ENCODE assay signal across 8 cellular contexts in the genomic region with DNA sequence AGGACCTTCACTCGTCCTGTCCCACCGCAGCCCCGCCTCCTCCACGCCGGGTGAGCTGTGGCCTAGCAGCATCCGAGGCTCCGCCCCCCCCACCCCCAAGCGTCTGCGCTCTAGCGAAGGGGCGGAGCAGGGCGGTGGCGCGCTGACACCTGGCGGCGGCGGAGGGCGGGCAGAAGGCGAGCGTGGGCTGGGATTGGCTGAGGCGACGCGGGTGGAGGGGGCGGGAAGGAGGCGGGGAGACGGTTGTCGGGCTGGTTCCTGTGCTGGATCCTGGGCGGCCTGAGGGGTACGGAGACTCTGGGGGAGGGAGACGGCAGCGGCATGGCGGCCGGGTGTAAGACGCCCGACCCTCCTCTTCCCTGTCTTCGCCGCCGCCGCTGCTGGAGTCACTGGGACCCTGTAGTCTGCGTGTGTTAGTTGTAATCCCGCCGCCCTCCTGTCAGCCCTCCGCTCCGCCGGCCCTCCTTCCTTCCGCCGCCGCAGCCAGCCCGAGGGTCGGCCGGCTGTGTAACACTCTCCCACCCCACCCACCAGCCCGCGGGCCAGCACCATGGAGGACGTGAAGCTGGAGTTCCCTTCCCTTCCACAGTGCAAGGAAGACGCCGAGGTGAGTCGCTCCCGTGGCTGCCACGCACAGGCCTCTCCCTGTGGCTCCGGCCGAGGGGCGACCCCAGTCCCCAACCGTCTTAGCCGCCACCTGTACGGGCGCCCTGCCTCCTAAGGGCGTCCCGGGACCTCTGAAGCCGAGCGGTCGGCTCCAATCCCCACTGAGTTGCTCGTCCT. TPM values are rescaled to one million over a fixed set of nuclear protein-coding genes. Genes with fewer than 3 reads are reported as not detected.
DNase-seq lines count a peak whose midpoint lies in the region; ATAC-seq lines count a peak whose summit lies in the region.

A gene with protein sequence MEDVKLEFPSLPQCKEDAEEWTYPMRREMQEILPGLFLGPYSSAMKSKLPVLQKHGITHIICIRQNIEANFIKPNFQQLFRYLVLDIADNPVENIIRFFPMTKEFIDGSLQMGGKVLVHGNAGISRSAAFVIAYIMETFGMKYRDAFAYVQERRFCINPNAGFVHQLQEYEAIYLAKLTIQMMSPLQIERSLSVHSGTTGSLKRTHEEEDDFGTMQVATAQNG (plus strand): TSS at position 242 of the 783 bp plus-strand sequence. CDS start 309 bp downstream, at position 551.

- peaks cover 16% of the 10 kb centered on the region for H3K36me3 ChIP-seq in effector memory CD4-positive, alpha-beta T cell (ENCODE audit: control insufficient read depth, insufficient read depth, low read length)

- H3K27ac ChIP-seq in effector memory CD4-positive, alpha-beta T cell (ENCODE audit: insufficient read depth, low read length, poor library complexity, severe bottlenecking), result peak within 1 kb of the TSS; percentile 88

- POLR2A ChIA-PET in activated CD8-positive, alpha-beta memory T cell treated with anti-CD3 and anti-CD28 coated beads for 36 hours (lab: Charles Lee), result interaction anchor here (0.6 to 1.7 kb wide), 4 partner anchors 9 to 61 kb away, joined by 3 to 9 read pairs (median 4); a partner anchor contains a TSS

- peaks cover 4% of the 10 kb centered on the region for H3K4me1 ChIP-seq in effector memory CD4-positive, alpha-beta T cell (ENCODE audit: control insufficient read depth, insufficient read depth, low read length, poor library complexity, severe bottlenecking)

- H3K4me3 ChIP-seq in effector memory CD4-positive, alpha-beta T cell (ENCODE audit: insufficient read depth, low read depth, low read length, poor library complexity, severe bottlenecking), result peak within 1 kb of the TSS; percentile 99

- H3K9me3 ChIP-seq in effector memory CD4-positive, alpha-beta T cell (ENCODE audit: control insufficient read depth, low read length), result no peaks in the 10 kb centered on the region

- peak; percentile 94 for ATAC-seq in GM21367 (IDR thresholded peaks at IDR 0.05; ENCODE audit: unreplicated experiment)

- DNase-seq in COLO829 (ENCODE audit: low spot score), result peak; percentile 83
- DNase-seq in HT1080 (ENCODE audit: low read depth), result peak; percentile 96
- DNase-seq in NOMO-1 (lab: John Stamatoyannopoulos, UW; ENCODE audit: unreplicated experiment in 2 of 2), result peak; percentile 94 to 99
- peak; percentile 98 to 99 (median 98) for DNase-seq in effector memory CD4-positive, alpha-beta T cell
- DNase-seq in medulla oblongata (ENCODE audit: extremely low spot score), result peak; percentile 97
- peak; percentile 96 to 99 (median 97) for DNase-seq in stimulated activated CD4-positive, alpha-beta T cell treated with anti-CD3 and anti-CD28 coated beads, TNF-alpha, amount 100 ng/mL, for 48 hours (ENCODE audit: low read depth in 3 of 3)

- H3K27me3 ChIP-seq in effector memory CD4-positive, alpha-beta T cell (replicated peaks; ENCODE audit: control insufficient read depth, insufficient read depth, low read length, poor library complexity, severe bottlenecking), result no peaks in the 10 kb centered on the region

- CTCF ChIA-PET in activated CD8-positive, alpha-beta memory T cell treated with anti-CD3 and anti-CD28 coated beads for 36 hours (lab: Charles Lee), result interaction anchor here (0.5 kb wide), 1 partner anchor 576 kb away, joined by 3 read pairs; no protein-coding TSS in a partner anchor

RNA-seq across cellular contexts. Expression of the gene that starts here (rescaled TPM):
- 6.8 and 9.7 TPM in 2 replicates for total RNA-seq in HT1080 (2014; rRNA removed; shearing (Covaris generic))
- 15.5 and 18.6 TPM in 2 replicates for polyA plus RNA-seq in HT1080 (2015; cell fraction: cytosol; rRNA removed)
- 8.6 and 9.0 TPM in 2 replicates for polyA plus RNA-seq in HT1080 (2015; cell fraction: nucleus; rRNA removed)
- 10 to 100 TPM; 18.2 to 18.7 TPM for total RNA-seq in activated CD8-positive, alpha-beta memory T cell treated with anti-CD3 and anti-CD28 coated beads for 36 hours

Comparison
In these comparisons a context has a peak if more than half of its experiments do, and no peak if none do; other contexts are left out.
1. Peak in every context shown above with its lines: DNase-seq, ATAC-seq, H3K4me3 ChIP-seq and H3K27ac ChIP-seq.